23 cellular contexts compared by ENCODE assay signal in genomic region chr19:2103308-2103707, GRCh38. TPM values are rescaled to one million over a fixed set of nuclear protein-coding genes. Genes with fewer than 3 reads are reported as not detected.
DNase-seq lines count a peak whose midpoint lies in the region; ATAC-seq and TF ChIP-seq lines count a peak whose summit lies in the region.
"Had no signal": no experiment of that assay in that cellular context is flagged by ENCODE, and none has a peak within 500 bp of the region (broad histone marks: within the 10 kb centered on the region; RNA-seq: fewer than 3 reads in every experiment).

No MANE protein-coding gene starts in this region.

- H4K91ac ChIP-seq in neuronal stem cell (ENCODE audit: low read depth, low read length, poor library complexity): no peak overlapping the region

- H3K4me2 ChIP-seq in neuronal stem cell (ENCODE audit: insufficient read depth, low read length, poor library complexity, severe bottlenecking): no peak overlapping the region
- H3K4me2 ChIP-seq: A549; BLaER1 treated with 17β-estradiol and CSF1 and Interleukin-3, amounts not matched to agents 10 nM and 100 nM; GM23338 had no signal

- H2AFZ ChIP-seq in neuronal stem cell (ENCODE audit: low read length): no peak overlapping the region
- H2AFZ ChIP-seq: GM23338 had no signal

- peaks cover 2% of the 10 kb centered on the region for H3K4me1 Mint-ChIP-seq in endothelial cell (ENCODE audit: unreplicated experiment)
- H3K4me1 Mint-ChIP-seq in activated CD4-positive, alpha-beta T cell treated with anti-CD3 and anti-CD28 coated beads for 36 hours: no peaks in the 10 kb centered on the region
- H3K4me1 Mint-ChIP-seq: CD14-positive monocyte, GM23338, H9 had no signal

- H3K9me3 ChIP-seq in SK-N-MC (ENCODE audit: low read depth, low read length): no peaks in the 10 kb centered on the region
- peaks cover 0 to 5% of the 10 kb centered on the region in 2 donors for H3K9me3 ChIP-seq in neuronal stem cell (replicated peaks in 1 of 2; ENCODE audit: control insufficient read depth in 2 of 2, insufficient read depth in 1 of 2, low read depth in 1 of 2, low read length in 2 of 2)
- peaks cover 0 to 10% (median 0%) of the 10 kb centered on the region in 11 donors for H3K9me3 ChIP-seq in heart right ventricle
- H3K9me3 ChIP-seq: A549, BE2C had no signal

- H2BK15ac ChIP-seq in neuronal stem cell (ENCODE audit: low read length): no peak overlapping the region

- no peak overlapping the region for H2BK12ac ChIP-seq in neuronal stem cell (ENCODE audit: low read length)

- peak overlapping the region; percentile 17 for H4K8ac ChIP-seq in neuronal stem cell (ENCODE audit: low read depth, low read length)

- H3K9ac ChIP-seq in SK-N-MC (ENCODE audit: insufficient read length) (no peak overlapping the region), neuronal stem cell (ENCODE audit: low read depth, low read length, poor library complexity) (no peak overlapping the region)
- H3K9ac ChIP-seq: BLaER1 treated with 17β-estradiol and CSF1 and Interleukin-3, amounts not matched to agents 10 nM and 100 nM had no signal

- H3K79me1 ChIP-seq in neuronal stem cell (ENCODE audit: low read depth, low read length): peaks cover 16% of the 10 kb centered on the region

- no peak overlapping the region for H2AK5ac ChIP-seq in neuronal stem cell (ENCODE audit: low read depth, low read length)

- DNase-seq in SK-N-MC (ENCODE audit: low read depth, low spot score) (no peak), left lobe of liver (ENCODE audit: low spot score) (no peak), neuronal stem cell (ENCODE audit: low spot score) (no peak), NCI-H82 (lab: John Stamatoyannopoulos, UW) (no peak), endothelial cell (ENCODE audit: low spot score) (no peak), heart right ventricle (no peak)
- DNase-seq in activated CD4-positive, alpha-beta T cell treated with anti-CD3 and anti-CD28 coated beads for 36 hours: no peak
- DNase-seq: 8988T; ACHN; AML-193; BE2C; CD4-positive, alpha-beta T cell; CD8-positive, alpha-beta memory T cell; DMS 273 treated with DMSO at 0.1 percent for 48 hours; DMS79; EL; GDM1; H9 had no signal

- no peak overlapping the region for H3K4me3 ChIP-seq in SK-N-MC
- no peak overlapping the region for H3K4me3 ChIP-seq in neuronal stem cell (ENCODE audit: low read length in 2 of 2)
- H3K4me3 ChIP-seq in heart right ventricle: no peak overlapping the region
- H3K4me3 ChIP-seq: A549; BLaER1 treated with 17β-estradiol and CSF1 and Interleukin-3, amounts not matched to agents 10 nM and 100 nM; GM23338 had no signal

- POLR2A ChIA-PET in activated CD4-positive, alpha-beta T cell treated with anti-CD3 and anti-CD28 coated beads for 36 hours (lab: Charles Lee): no interaction called here

- no peak overlapping the region for H3K14ac ChIP-seq in neuronal stem cell (ENCODE audit: low read length)

- no peak overlapping the region for H3K4ac ChIP-seq in neuronal stem cell (ENCODE audit: low read length)

- no peak overlapping the region for H3K23ac ChIP-seq in neuronal stem cell (ENCODE audit: low read depth, low read length, poor library complexity)

- intact Hi-C loops in heart right ventricle (cut with DNase I): no loop called here
- intact Hi-C loops in activated CD4-positive, alpha-beta T cell treated with anti-CD3 and anti-CD28 coated beads for 36 hours (cut with DNase I, micrococcal nuclease): no loop called here

- H2BK5ac ChIP-seq in neuronal stem cell (ENCODE audit: low read length): peak overlapping the region; percentile 82

- no peak overlapping the region for H3K27ac Mint-ChIP-seq in endothelial cell (ENCODE audit: unreplicated experiment)
- H3K27ac Mint-ChIP-seq in activated CD4-positive, alpha-beta T cell treated with anti-CD3 and anti-CD28 coated beads for 36 hours: no peak overlapping the region
- H3K27ac Mint-ChIP-seq: CD4-positive, alpha-beta T cell; GM23338 had no signal

- no peak overlapping the region for H3K4me3 Mint-ChIP-seq in endothelial cell (ENCODE audit: unreplicated experiment)
- no peak overlapping the region for H3K4me3 Mint-ChIP-seq in activated CD4-positive, alpha-beta T cell treated with anti-CD3 and anti-CD28 coated beads for 36 hours
- H3K4me3 Mint-ChIP-seq: CD14-positive monocyte; CD4-positive, alpha-beta T cell; GM23338 had no signal

- H3K36me3 ChIP-seq in SK-N-MC (ENCODE audit: insufficient read depth, low read length) (peaks cover 54% of the 10 kb centered on the region), neuronal stem cell (replicated peaks in 1 of 2; ENCODE audit: control insufficient read depth in 2 of 2, insufficient read depth in 2 of 2, low read length in 2 of 2) (peaks cover 63 to 84% of the 10 kb centered on the region in 2 donors), heart right ventricle (peaks cover 0 to 87% (median 41%) of the 10 kb centered on the region in 9 donors)

- H3K18ac ChIP-seq in neuronal stem cell (ENCODE audit: low read length): peak overlapping the region; percentile 17

- H3K36me3 Mint-ChIP-seq in endothelial cell (ENCODE audit: low read depth, unreplicated experiment): peaks cover 52% of the 10 kb centered on the region
- H3K36me3 Mint-ChIP-seq in activated CD4-positive, alpha-beta T cell treated with anti-CD3 and anti-CD28 coated beads for 36 hours (ENCODE audit: low read depth): peaks cover 48% of the 10 kb centered on the region

- CTCF ChIA-PET in activated CD4-positive, alpha-beta T cell treated with anti-CD3 and anti-CD28 coated beads for 36 hours (lab: Charles Lee): no interaction called here

- ATAC-seq in left lobe of liver (peak; percentile 4), heart right ventricle (no peak)
- ATAC-seq in activated CD4-positive, alpha-beta T cell treated with anti-CD3 and anti-CD28 coated beads for 36 hours: no peak
- ATAC-seq: A549, GM23338, HCT116 had no signal

- H3K4me1 ChIP-seq in neuronal stem cell (ENCODE audit: control insufficient read depth in 2 of 2, insufficient read depth in 1 of 2, low read depth in 1 of 2, low read length in 2 of 2): no peaks in the 10 kb centered on the region
- H3K4me1 ChIP-seq in heart right ventricle: no peaks in the 10 kb centered on the region
- H3K4me1 ChIP-seq: A549, BE2C had no signal

- no peak overlapping the region for H2BK120ac ChIP-seq in neuronal stem cell (ENCODE audit: low read depth, low read length)

- H3K27me3 Mint-ChIP-seq in endothelial cell (ENCODE audit: unreplicated experiment): peaks cover 15% of the 10 kb centered on the region
- H3K27me3 Mint-ChIP-seq in activated CD4-positive, alpha-beta T cell treated with anti-CD3 and anti-CD28 coated beads for 36 hours: no peaks in the 10 kb centered on the region
- H3K27me3 Mint-ChIP-seq: CD4-positive, alpha-beta T cell; CD8-positive, alpha-beta memory T cell had no signal

- TF ChIP-seq CTCF in endothelial cell (IDR thresholded peaks at IDR 0.05; ENCODE audit: unreplicated experiment) (no peak), heart right ventricle (IDR thresholded peaks at IDR 0.05) (no peak)

- H3K27ac ChIP-seq in SK-N-MC: peak overlapping the region; percentile 46; the same call in 1 of the 2 replicates
- H3K27ac ChIP-seq in neuronal stem cell (replicated peaks; ENCODE audit: low read length): no peak overlapping the region
- H3K27ac ChIP-seq in heart right ventricle: no peak overlapping the region
- H3K27ac ChIP-seq: A549; BLaER1 treated with 17β-estradiol and CSF1 and Interleukin-3, amounts not matched to agents 10 nM and 100 nM had no signal

- H3K9me3 Mint-ChIP-seq in endothelial cell (ENCODE audit: unreplicated experiment): no peaks in the 10 kb centered on the region
- H3K9me3 Mint-ChIP-seq in activated CD4-positive, alpha-beta T cell treated with anti-CD3 and anti-CD28 coated beads for 36 hours (ENCODE audit: low read depth): no peaks in the 10 kb centered on the region
- H3K9me3 Mint-ChIP-seq: CD4-positive, alpha-beta T cell had no signal

- WGBS in neuronal stem cell (ENCODE audit: extremely low coverage in 2 of 2, insufficient read length in 2 of 2, insufficient replicate concordance in 1 of 2), 2 donors: no CpG with 5 or more reads among the region's 13 CpGs
- WGBS in heart right ventricle, 2 donors: 90 to 91% methylated on average over 13 of the region's 13 CpGs

- H3K27me3 ChIP-seq in neuronal stem cell (ENCODE audit: control insufficient read depth in 3 of 3, insufficient read depth in 3 of 3, low read depth in 1 of 3, low read length in 3 of 3): no peaks in the 10 kb centered on the region
- no peaks in the 10 kb centered on the region for H3K27me3 ChIP-seq in heart right ventricle
- H3K27me3 ChIP-seq: BE2C; BLaER1 treated with 17β-estradiol and CSF1 and Interleukin-3, amounts not matched to agents 10 nM and 100 nM had no signal

RNA-seq across cellular contexts. Expression of gene IZUMO4, which starts 6.6 kb away (rescaled TPM):
- total RNA-seq in left lobe of liver (5.2 TPM), endothelial cell (ENCODE audit: unreplicated experiment) (8.9 TPM), heart right ventricle (1 to 10 TPM; 1.2 to 6.5 (median 2.2) TPM)
- polyA plus RNA-seq in neuronal stem cell (2013, experiment 1 of 2): 2.5 TPM
- 2.3 TPM for polyA plus RNA-seq in neuronal stem cell (2013, experiment 2 of 2)
- 10 to 100 TPM in 1 of 2 donors, 1 to 10 TPM in 1; 8.6 to 13.1 TPM for polyA plus RNA-seq in heart right ventricle
- total RNA-seq in activated CD4-positive, alpha-beta T cell treated with anti-CD3 and anti-CD28 coated beads for 36 hours: 10 to 100 TPM; 15.2 to 16.6 TPM

RNA-seq across cellular contexts. Expression of gene MOB3A, which starts 7.2 kb away (rescaled TPM):
- 11.2 TPM for total RNA-seq in left lobe of liver
- 15.6 TPM for polyA plus RNA-seq in neuronal stem cell (2013, experiment 1 of 2)
- 16.1 TPM for polyA plus RNA-seq in neuronal stem cell (2013, experiment 2 of 2)
- total RNA-seq in endothelial cell (ENCODE audit: unreplicated experiment): 88.5 TPM
- total RNA-seq in heart right ventricle: 10 to 100 TPM; 10.0 to 30.5 (median 16.2) TPM
- polyA plus RNA-seq in heart right ventricle: 10 to 100 TPM in 1 of 2 donors, 1 to 10 TPM in 1; 8.9 to 12.8 TPM
- 100 to 1,000 TPM; 148 to 156 TPM for total RNA-seq in activated CD4-positive, alpha-beta T cell treated with anti-CD3 and anti-CD28 coated beads for 36 hours

RNA-seq across cellular contexts. Expression of gene AP3D1, which starts 48.1 kb away (rescaled TPM):
- total RNA-seq in left lobe of liver: 63.4 TPM
- polyA plus RNA-seq in neuronal stem cell (2013, experiment 1 of 2): 60.6 TPM
- polyA plus RNA-seq in neuronal stem cell (2013, experiment 2 of 2): 60.3 TPM
- 169 TPM for total RNA-seq in endothelial cell (ENCODE audit: unreplicated experiment)
- 100 to 1,000 TPM in 1 of 10 donors, 10 to 100 TPM in 9; 68.4 to 168 (median 81.9) TPM for total RNA-seq in heart right ventricle
- 10 to 100 TPM; 63.9 to 95.1 TPM for polyA plus RNA-seq in heart right ventricle
- total RNA-seq in activated CD4-positive, alpha-beta T cell treated with anti-CD3 and anti-CD28 coated beads for 36 hours: 100 to 1,000 TPM in 1 of 2 experiments, 10 to 100 TPM in 1; 82.7 to 105 TPM

RNA-seq across cellular contexts. Expression of gene MKNK2, which starts 52.3 kb away (rescaled TPM):
- total RNA-seq in left lobe of liver (149 TPM), endothelial cell (ENCODE audit: unreplicated experiment) (228 TPM), heart right ventricle (100 to 1,000 TPM; 107 to 260 (median 144) TPM)
- 138 TPM for polyA plus RNA-seq in neuronal stem cell (2013, experiment 1 of 2)
- 146 TPM for polyA plus RNA-seq in neuronal stem cell (2013, experiment 2 of 2)
- polyA plus RNA-seq in heart right ventricle: 100 to 1,000 TPM; 144 to 189 TPM
- total RNA-seq in activated CD4-positive, alpha-beta T cell treated with anti-CD3 and anti-CD28 coated beads for 36 hours: 100 to 1,000 TPM; 139 to 155 TPM
